Comparison of ENCODE assay signal across 22 cellular contexts in the genomic region with DNA sequence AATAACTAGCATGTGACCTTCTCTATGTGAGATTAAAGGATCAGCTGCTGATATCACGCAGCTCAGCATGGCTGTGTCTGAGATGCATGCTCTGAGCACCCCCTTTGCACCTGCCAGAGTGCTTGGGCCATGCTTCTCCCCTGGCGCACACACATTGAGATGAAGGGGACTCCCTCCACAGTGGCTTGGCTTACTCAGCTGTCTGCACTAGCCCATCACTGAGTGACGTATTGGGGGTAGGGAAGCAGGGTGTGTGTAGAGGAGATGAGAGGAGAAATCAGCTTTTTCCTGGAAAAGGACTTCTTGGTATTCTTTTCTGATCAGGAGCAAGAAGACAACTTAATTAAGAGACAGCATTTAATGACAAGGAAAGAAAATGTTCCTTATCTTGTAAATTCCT.
DNase-seq lines count a peak whose midpoint lies in the region; ATAC-seq and TF ChIP-seq lines count a peak whose summit lies in the region.
"Had no signal": no experiment of that assay in that cellular context is flagged by ENCODE, and none has a peak within 500 bp of the region (broad histone marks: within the 10 kb centered on the region; RNA-seq: fewer than 3 reads in every experiment).

No MANE protein-coding gene starts in this region.

- no peaks in the 10 kb centered on the region for H3K79me2 ChIP-seq in DOHH2 (ENCODE audit: control insufficient read depth, low read length)

- H2BK120ac ChIP-seq in IMR-90 (ENCODE audit: low read depth, low read length) = no peak overlapping the region

- no peak for TF ChIP-seq POLR2A in IMR-90 (IDR thresholded peaks at IDR 0.05; ENCODE audit: low read depth, low read length)

- H3K4me1 Mint-ChIP-seq in activated naive CD4-positive, alpha-beta T cell treated with anti-CD3 and anti-CD28 coated beads for 36 hours (ENCODE audit: low read depth) = no peaks in the 10 kb centered on the region

- peak overlapping the region; percentile 55; the same call in 1 of the 2 replicates for H2AK5ac ChIP-seq in IMR-90 (ENCODE audit: low read depth, low read length)

- H4K8ac ChIP-seq in IMR-90 (ENCODE audit: low read depth in 2 of 2, low read length in 2 of 2) = no peak overlapping the region

- H2AK9ac ChIP-seq in IMR-90 (replicated peaks; ENCODE audit: low read depth, low read length, poor library complexity) = no peak overlapping the region

- 0 out of 2 replicates have a peak overlapping the region, but pooled peaks have one; percentile 1 for H3K4me2 ChIP-seq in DOHH2 (ENCODE audit: low read length)
- H3K4me2 ChIP-seq in IMR-90 (ENCODE audit: low read depth, low read length) = no peak overlapping the region
- H3K4me2 ChIP-seq: BLaER1 treated with 17β-estradiol and CSF1 and Interleukin-3, amounts not matched to agents 10 nM and 100 nM had no signal

- H2AFZ ChIP-seq in IMR-90 (replicated peaks; ENCODE audit: low read length, poor library complexity) = peak overlapping the region; percentile 72

- H3K36me3 ChIP-seq in DOHH2 (ENCODE audit: control insufficient read depth, low read length) (no peaks in the 10 kb centered on the region), IMR-90 (ENCODE audit: control insufficient read depth, insufficient read depth, low read length) (no peaks in the 10 kb centered on the region)
- H3K36me3 ChIP-seq: BLaER1 treated with 17β-estradiol and CSF1 and Interleukin-3, amounts not matched to agents 10 nM and 100 nM had no signal

- H3K9me2 ChIP-seq in DOHH2 (replicated peaks; ENCODE audit: control insufficient read depth, low read length) = no peaks in the 10 kb centered on the region

- no peak overlapping the region for H3K9ac ChIP-seq in IMR-90 (ENCODE audit: low read depth, low read length)
- H3K9ac ChIP-seq: BLaER1 treated with 17β-estradiol and CSF1 and Interleukin-3, amounts not matched to agents 10 nM and 100 nM had no signal

- no peak overlapping the region for H2BK20ac ChIP-seq in IMR-90 (ENCODE audit: low read depth, low read length)

- H4K91ac ChIP-seq in IMR-90 (ENCODE audit: insufficient read depth, low read depth, low read length) = no peak overlapping the region

- TF ChIP-seq RAD21 in IMR-90 (IDR thresholded peaks at IDR 0.05; ENCODE audit: low read length) = no peak

- no peak overlapping the region for H3K23ac ChIP-seq in IMR-90 (ENCODE audit: low read depth, low read length)

- H3K56ac ChIP-seq in IMR-90 (ENCODE audit: extremely low read depth, insufficient read depth, low read length) = no peak overlapping the region

- H3K14ac ChIP-seq in IMR-90 (replicated peaks; ENCODE audit: low read depth, low read length) = peak overlapping the region; percentile 1; the same call in 1 of the 2 replicates

- peaks cover 6% of the 10 kb centered on the region for H3K27me3 Mint-ChIP-seq in activated naive CD4-positive, alpha-beta T cell treated with anti-CD3 and anti-CD28 coated beads for 36 hours (ENCODE audit: low read depth)

- no peaks in the 10 kb centered on the region for H3F3A ChIP-seq in DOHH2 (ENCODE audit: control insufficient read depth, insufficient read depth)

- H3K27me3 ChIP-seq in DOHH2 (ENCODE audit: control insufficient read depth, low read length) = no peaks in the 10 kb centered on the region
- no peaks in the 10 kb centered on the region for H3K27me3 ChIP-seq in IMR-90 (ENCODE audit: control insufficient read depth, insufficient read depth, low read length)
- H3K27me3 ChIP-seq: BLaER1 treated with 17β-estradiol and CSF1 and Interleukin-3, amounts not matched to agents 10 nM and 100 nM had no signal

- H3K9me3 ChIP-seq in DOHH2 (ENCODE audit: control insufficient read depth, insufficient read depth, low read length) = no peaks in the 10 kb centered on the region
- H3K9me3 ChIP-seq in IMR-90 (ENCODE audit: control insufficient read depth, insufficient read depth, low read length) = no peaks in the 10 kb centered on the region
- H3K9me3 ChIP-seq: BLaER1 treated with 17β-estradiol and CSF1 and Interleukin-3, amounts not matched to agents 10 nM and 100 nM; Caco-2 had no signal

- 100% methylated on average over 1 of the region's 3 CpGs; no CpG with 5 or more reads in 1 of the 2 experiments for WGBS in IMR-90 (ENCODE audit: extremely low coverage in 2 of 2, insufficient read length in 1 of 2), 2 experiments

- H3K27ac Mint-ChIP-seq in activated naive CD4-positive, alpha-beta T cell treated with anti-CD3 and anti-CD28 coated beads, Interleukin-2, amount 50 U/mL, for 72 hours = no peak overlapping the region
- no peak overlapping the region for H3K27ac Mint-ChIP-seq in activated naive CD4-positive, alpha-beta T cell treated with anti-CD3 and anti-CD28 coated beads for 36 hours
- H3K27ac Mint-ChIP-seq: B cell; CD4-positive, alpha-beta T cell; CD8-positive, alpha-beta T cell had no signal

- POLR2A ChIA-PET in IMR-90 (lab: Charles Lee; ENCODE audit: unreplicated experiment) = no interaction called here

- H2BK5ac ChIP-seq in IMR-90 (ENCODE audit: low read depth, low read length, poor library complexity, severe bottlenecking) = no peak overlapping the region

- dilution Hi-C loops in IMR-90 (cut with HindIII; ENCODE audit: low sequenced_read_pairs, unreplicated experiment) = no loop called here

- no peak for TF ChIP-seq CTCF in DOHH2 (IDR thresholded peaks at IDR 0.05; ENCODE audit: low read depth, low read length, poor library complexity, severe bottlenecking)
- TF ChIP-seq CTCF in IMR-90 (conservative IDR thresholded peaks at IDR 0.05; ENCODE audit: low read depth, low read length) = no peak
- no peak for TF ChIP-seq CTCF in omental fat pad (IDR thresholded peaks at IDR 0.05)

- H4K20me1 ChIP-seq in DOHH2 (ENCODE audit: control insufficient read depth, insufficient read depth, low read depth, low read length) = no peaks in the 10 kb centered on the region
- no peaks in the 10 kb centered on the region for H4K20me1 ChIP-seq in IMR-90 (ENCODE audit: insufficient read depth, low read length)
- H4K20me1 ChIP-seq: BLaER1 treated with 17β-estradiol and CSF1 and Interleukin-3, amounts not matched to agents 10 nM and 100 nM had no signal

- H3K4me3 Mint-ChIP-seq in activated naive CD4-positive, alpha-beta T cell treated with anti-CD3 and anti-CD28 coated beads for 36 hours = no peak overlapping the region
- H3K4me3 Mint-ChIP-seq: B cell; CD4-positive, alpha-beta T cell; CD8-positive, alpha-beta T cell had no signal

- intact Hi-C loops in IMR-90 (cut with micrococcal nuclease) = no loop called here
- intact Hi-C loops in activated naive CD4-positive, alpha-beta T cell treated with anti-CD3 and anti-CD28 coated beads for 36 hours (cut with micrococcal nuclease) = no loop called here

- ATAC-seq in IMR-90 (ENCODE audit: low read depth) (no peak), omental fat pad (ENCODE audit: low FRiP score) (peak; percentile 63), HG03175 (IDR thresholded peaks at IDR 0.05; ENCODE audit: unreplicated experiment) (no peak)
- no peak for ATAC-seq in activated naive CD4-positive, alpha-beta T cell treated with anti-CD3 and anti-CD28 coated beads, Interleukin-2, amount 50 U/mL, for 72 hours
- ATAC-seq: CD8-positive, alpha-beta T cell; GM12878 had no signal

- DNase-seq in IMR-90 (no peak), NCI-H1105 treated with DMSO at 0.1 percent for 48 hours (lab: John Stamatoyannopoulos, UW) (peak; percentile 32), omental fat pad (ENCODE audit: low spot score) (no peak), AG20443 (ENCODE audit: low spot score) (no peak)
- DNase-seq in activated naive CD4-positive, alpha-beta T cell treated with anti-CD3 and anti-CD28 coated beads, Interleukin-2, amount 50 U/mL, for 72 hours (ENCODE audit: low spot score in 2 of 2) = no peak
- DNase-seq in activated naive CD4-positive, alpha-beta T cell treated with anti-CD3 and anti-CD28 coated beads for 36 hours = no peak
- DNase-seq: 8988T; ACHN; AML-193; Caco-2; Calu3; CD4-positive, alpha-beta T cell; CD8-positive, alpha-beta T cell; DMS79 treated with DMSO at 0.1 percent for 48 hours; EL; GDM1 had no signal

- H3K27ac ChIP-seq in DOHH2 (ENCODE audit: low read depth, low read length) = no peak overlapping the region
- H3K27ac ChIP-seq in IMR-90 (ENCODE audit: insufficient read depth, low read length) = no peak overlapping the region
- H3K27ac ChIP-seq: BLaER1 treated with 17β-estradiol and CSF1 and Interleukin-3, amounts not matched to agents 10 nM and 100 nM; C4-2B had no signal

- no peaks in the 10 kb centered on the region for H3K36me3 Mint-ChIP-seq in activated naive CD4-positive, alpha-beta T cell treated with anti-CD3 and anti-CD28 coated beads, Interleukin-2, amount 50 U/mL, for 72 hours
- H3K36me3 Mint-ChIP-seq in activated naive CD4-positive, alpha-beta T cell treated with anti-CD3 and anti-CD28 coated beads for 36 hours (ENCODE audit: low read depth) = no peaks in the 10 kb centered on the region
- H3K36me3 Mint-ChIP-seq: CD8-positive, alpha-beta T cell had no signal

- H2BK15ac ChIP-seq in IMR-90 (ENCODE audit: low read depth, low read length) = no peak overlapping the region

- H3K9me1 ChIP-seq in IMR-90 (ENCODE audit: insufficient read depth, low read length) = peaks cover 4% of the 10 kb centered on the region

- CTCF ChIA-PET in IMR-90 (lab: Yijun Ruan, JAX) = no interaction called here
- CTCF ChIA-PET in activated naive CD4-positive, alpha-beta T cell treated with anti-CD3 and anti-CD28 coated beads for 36 hours (lab: Charles Lee) = interaction anchor here (0.8 kb wide), 1 partner anchor 244 kb away, joined by 3 read pairs; no protein-coding TSS in a partner anchor

- H3K79me1 ChIP-seq in IMR-90 (ENCODE audit: low read depth in 1 of 2, low read length in 2 of 2) = no peaks in the 10 kb centered on the region

- peaks cover 19% of the 10 kb centered on the region for H3K4me1 ChIP-seq in DOHH2 (ENCODE audit: control insufficient read depth, low read length)
- H3K4me1 ChIP-seq in IMR-90 (ENCODE audit: control insufficient read depth, insufficient read depth, low read length) = peaks cover 6% of the 10 kb centered on the region
- H3K4me1 ChIP-seq: Caco-2 had no signal

- H3K4me3 ChIP-seq in DOHH2 (ENCODE audit: low read length) (no peak overlapping the region), IMR-90 (ENCODE audit: insufficient read depth, low read depth, low read length) (no peak overlapping the region)
- H3K4me3 ChIP-seq: BLaER1 treated with 17β-estradiol and CSF1 and Interleukin-3, amounts not matched to agents 10 nM and 100 nM; GM12878 had no signal

- H3K9me3 Mint-ChIP-seq in activated naive CD4-positive, alpha-beta T cell treated with anti-CD3 and anti-CD28 coated beads, Interleukin-2, amount 50 U/mL, for 72 hours = no peaks in the 10 kb centered on the region
- H3K9me3 Mint-ChIP-seq in activated naive CD4-positive, alpha-beta T cell treated with anti-CD3 and anti-CD28 coated beads for 36 hours = no peaks in the 10 kb centered on the region
- H3K9me3 Mint-ChIP-seq: CD4-positive, alpha-beta T cell; CD8-positive, alpha-beta T cell had no signal

- H3K18ac ChIP-seq in IMR-90 (ENCODE audit: low read depth, low read length) = no peak overlapping the region

- in situ Hi-C loops in IMR-90 (cut with MboI; ENCODE audit: low sequenced_read_pairs) = no loop called here

- BruUV-seq in IMR-90 (replicated peaks; lab: Mats Ljungman, UMichigan) = no TSS peak

- H3K4ac ChIP-seq in IMR-90 (ENCODE audit: low read depth, low read length) = no peak overlapping the region

- no peak overlapping the region for H4K5ac ChIP-seq in IMR-90 (ENCODE audit: low read depth, low read length)

TF ChIP-seq in IMR-90, 13 proteins besides CTCF, POLR2A, EP300 and RAD21 (continues in another document):
- no peak for TF ChIP-seq SMC3 (IDR thresholded peaks at IDR 0.05; ENCODE audit: low read depth, low read length)
- TF ChIP-seq RFX5 (IDR thresholded peaks at IDR 0.05; ENCODE audit: low read depth, low read length) = no peak
